ENCODE assay signal across 8 cellular contexts in the genomic region with DNA sequence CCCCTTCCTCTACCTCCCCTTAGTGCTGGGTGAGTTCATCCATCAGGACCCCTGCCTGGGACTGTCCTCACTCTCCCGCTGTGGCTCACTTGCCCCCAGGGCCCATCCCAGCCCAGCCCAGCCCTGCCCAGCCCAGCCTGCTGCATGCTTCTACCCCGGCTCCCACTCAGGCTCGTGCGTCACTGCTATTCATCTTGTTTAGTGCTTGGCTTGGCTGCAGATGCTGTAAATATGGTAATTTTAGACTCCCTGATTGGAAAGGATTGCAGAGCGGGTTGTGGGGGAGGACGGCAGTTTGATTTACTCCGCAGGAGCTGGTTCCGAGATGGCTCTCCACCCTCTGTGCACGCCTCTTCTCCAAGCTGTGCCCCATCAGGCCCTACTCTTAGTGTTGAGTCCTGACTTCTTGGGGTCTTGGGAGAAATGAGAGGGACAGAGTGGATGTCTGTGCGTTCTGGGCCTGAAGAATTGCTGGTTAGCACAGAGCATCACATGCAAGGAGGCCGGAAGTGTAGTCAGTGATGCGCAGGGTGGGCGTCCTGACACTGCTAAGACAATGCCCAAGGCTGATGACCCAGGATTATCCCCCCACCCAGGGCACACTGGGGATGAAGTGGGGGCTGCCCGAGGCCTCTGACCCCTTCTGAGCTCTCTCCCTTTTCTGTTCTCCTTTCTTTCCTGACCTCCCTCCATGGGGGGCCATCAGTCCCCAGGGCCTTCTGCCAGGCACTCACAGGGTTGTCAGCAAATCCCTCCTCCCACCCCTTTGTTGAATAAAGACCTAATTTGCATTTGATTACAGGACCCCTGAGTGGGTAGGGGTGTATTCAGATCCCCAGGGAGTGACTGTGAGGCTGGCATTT.
DNase-seq lines count a peak whose midpoint lies in the region; ATAC-seq lines count a peak whose summit lies in the region.

No MANE protein-coding gene starts in this region.

- no peak overlapping the region for H3K18ac ChIP-seq in mesendoderm (ENCODE audit: low read length)

- no peak overlapping the region for H3K4ac ChIP-seq in mesendoderm (ENCODE audit: low read depth, low read length)

- H2AK5ac ChIP-seq in mesendoderm (ENCODE audit: low read length) = no peak overlapping the region

- H3K23ac ChIP-seq in mesendoderm (ENCODE audit: low read length) = no peak overlapping the region

- no peak overlapping the region for H4K8ac ChIP-seq in mesendoderm (ENCODE audit: low read depth, low read length)

- WGBS in mesendoderm (ENCODE audit: extremely low coverage, insufficient coverage, low lambda C conversion rate) = no CpG with 5 or more reads among the region's 14 CpGs
- WGBS in urinary bladder = 33% methylated on average over 14 of the region's 14 CpGs

- H3K9ac ChIP-seq in duodenal mucosa (ENCODE audit: low read depth in 1 of 2, low read length in 2 of 2) (peak overlapping the region in 1 of 2 donors; percentile 12), mesendoderm (ENCODE audit: low read length) (no peak overlapping the region)

- DNase-seq in NCI-H2196 (lab: John Stamatoyannopoulos, UW; ENCODE audit: unreplicated experiment) = peak; percentile 16
- DNase-seq in NCI-H2196 treated with DMSO at 0.1 percent for 48 hours (lab: John Stamatoyannopoulos, UW; ENCODE audit: unreplicated experiment) = no peak
- peak; percentile 68 for DNase-seq in mesendoderm

- H3K4me1 ChIP-seq in duodenal mucosa (ENCODE audit: control insufficient read depth in 1 of 2, insufficient read depth in 2 of 2, low read length in 2 of 2) = peaks cover 14 to 29% of the 10 kb centered on the region in 2 donors
- peaks cover 10% of the 10 kb centered on the region for H3K4me1 ChIP-seq in mesendoderm (ENCODE audit: control insufficient read depth, low read depth, low read length)
- peaks cover 4% of the 10 kb centered on the region for H3K4me1 ChIP-seq in urinary bladder (ENCODE audit: insufficient read depth)

- no peak overlapping the region for H2BK15ac ChIP-seq in mesendoderm (replicated peaks; ENCODE audit: low read depth)

- no peak overlapping the region for H3K4me2 ChIP-seq in mesendoderm (ENCODE audit: low read length)

- no peak for ATAC-seq in HG03139 (IDR thresholded peaks at IDR 0.05; ENCODE audit: unreplicated experiment)
- no peak for ATAC-seq in GM18520 (IDR thresholded peaks at IDR 0.05; ENCODE audit: unreplicated experiment)
- no peak for ATAC-seq in HG03354 (IDR thresholded peaks at IDR 0.05; ENCODE audit: poor library complexity, severe bottlenecking, unreplicated experiment)

- no peaks in the 10 kb centered on the region for H3K79me2 ChIP-seq in mesendoderm (ENCODE audit: control insufficient read depth, insufficient read depth, low read length)

- H4K5ac ChIP-seq in mesendoderm (ENCODE audit: low read length) = no peak overlapping the region

- no peak overlapping the region for H2BK5ac ChIP-seq in mesendoderm (ENCODE audit: low read length)

- no peak overlapping the region for H2BK120ac ChIP-seq in mesendoderm (ENCODE audit: low read depth, low read length)

- H3K56ac ChIP-seq in mesendoderm (ENCODE audit: low read length) = no peak overlapping the region

- no peaks in the 10 kb centered on the region for H3K79me1 ChIP-seq in mesendoderm (ENCODE audit: low read length)

- no peaks in the 10 kb centered on the region for H3K9me3 ChIP-seq in duodenal mucosa (ENCODE audit: control insufficient read depth in 1 of 2, low read length in 2 of 2)

- H3K27me3 ChIP-seq in duodenal mucosa (ENCODE audit: control insufficient read depth in 1 of 2, insufficient read depth in 2 of 2, low read length in 2 of 2) (no peaks in the 10 kb centered on the region), mesendoderm (ENCODE audit: insufficient read depth, low read length, poor library complexity) (no peaks in the 10 kb centered on the region)

- H3K27ac ChIP-seq in duodenal mucosa (ENCODE audit: low read depth, low read length) = peak overlapping the region; percentile 76
- H3K27ac ChIP-seq in mesendoderm (ENCODE audit: low read depth, low read length) = no peak overlapping the region
- H3K27ac ChIP-seq in urinary bladder (ENCODE audit: low read depth) = peak overlapping the region; percentile 93

- H3K4me3 ChIP-seq in duodenal mucosa (ENCODE audit: low read depth in 1 of 2, low read length in 2 of 2) = no peak overlapping the region
- H3K4me3 ChIP-seq in mesendoderm (ENCODE audit: low read length) = no peak overlapping the region
- no peak overlapping the region for H3K4me3 ChIP-seq in urinary bladder (ENCODE audit: low read depth, low read length)

- H3K36me3 ChIP-seq in duodenal mucosa (ENCODE audit: control insufficient read depth in 1 of 2, insufficient read depth in 2 of 2, low read length in 2 of 2) = no peaks in the 10 kb centered on the region
- H3K36me3 ChIP-seq in mesendoderm (ENCODE audit: control insufficient read depth, insufficient read depth, low read length) = no peaks in the 10 kb centered on the region
- no peaks in the 10 kb centered on the region for H3K36me3 ChIP-seq in urinary bladder (ENCODE audit: insufficient read depth)
